ENCODE assay signal across 19 cellular contexts in genomic region chr16:20833081-20833480, GRCh38. TPM values are rescaled to one million over a fixed set of nuclear protein-coding genes. Genes with fewer than 3 reads are reported as not detected.
DNase-seq lines count a peak whose midpoint lies in the region; ATAC-seq, FAIRE-seq and TF ChIP-seq lines count a peak whose summit lies in the region.
"Had no signal": no experiment of that assay in that cellular context is flagged by ENCODE, and none has a peak within 500 bp of the region (broad histone marks: within the 10 kb centered on the region; RNA-seq: fewer than 3 reads in every experiment).

No MANE protein-coding gene starts in this region.

- in situ Hi-C loops in G401 (cut with HindIII; ENCODE audit: low sequenced_read_pairs), result no loop called here

- H4K20me1 ChIP-seq in SU-DHL-6 (ENCODE audit: low read depth, low read length), result no peaks in the 10 kb centered on the region

- H3K27ac ChIP-seq in SU-DHL-6 (ENCODE audit: low read depth, low read length) (peak overlapping the region; percentile 62; the same call in 1 of the 2 replicates), pancreas (no peak overlapping the region), lower lobe of right lung (no peak overlapping the region)
- H3K27ac ChIP-seq: 22Rv1, A549, C4-2B had no signal

- FAIRE-seq in pancreas (lab: Jason Lieb, UNC), result no peak
- FAIRE-seq: A549, D721Med, HTR-8/SVneo had no signal

- H3K27me3 ChIP-seq in SU-DHL-6 (ENCODE audit: low read length) (no peaks in the 10 kb centered on the region), pancreas (no peaks in the 10 kb centered on the region), lower lobe of right lung (ENCODE audit: low read depth) (no peaks in the 10 kb centered on the region)

- H3K9me2 ChIP-seq in SU-DHL-6 (replicated peaks; ENCODE audit: insufficient read depth, low read length), result no peaks in the 10 kb centered on the region

- intact Hi-C loops in Right ventricle myocardium inferior (cut with DNase I), result no loop called here
- intact Hi-C loops in left cardiac atrium (cut with DNase I), result no loop called here
- intact Hi-C loops in pancreas (cut with DNase I), result no loop called here
- intact Hi-C loops in lower lobe of right lung (cut with DNase I), result no loop called here

- 69 to 86% methylated on average over 2 of the region's 2 CpGs for WGBS in pancreas, 2 donors

- H3K36me3 ChIP-seq in SU-DHL-6 (ENCODE audit: low read length) (peaks cover 46% of the 10 kb centered on the region), pancreas (no peaks in the 10 kb centered on the region), lower lobe of right lung (no peaks in the 10 kb centered on the region)

- ATAC-seq in Right ventricle myocardium inferior, result peak; percentile 43
- no peak for ATAC-seq in left cardiac atrium
- ATAC-seq in pancreas, result no peak
- no peak for ATAC-seq in lower lobe of right lung
- ATAC-seq: A549 had no signal

- no peak overlapping the region for H3K9ac ChIP-seq in SU-DHL-6 (ENCODE audit: low read length)

- H3K4me3 ChIP-seq in SU-DHL-6 (ENCODE audit: insufficient read depth, low read length, poor library complexity, severe bottlenecking) (no peak overlapping the region), pancreas (no peak overlapping the region), lower lobe of right lung (no peak overlapping the region)
- H3K4me3 ChIP-seq: A549 had no signal

- peaks cover 27% of the 10 kb centered on the region for H3F3A ChIP-seq in SU-DHL-6 (ENCODE audit: insufficient read depth)

- no peaks in the 10 kb centered on the region for H3K79me2 ChIP-seq in SU-DHL-6 (ENCODE audit: insufficient read depth, low read length)

- H3K9me3 ChIP-seq in SU-DHL-6 (ENCODE audit: insufficient read depth, low read length) (no peaks in the 10 kb centered on the region), pancreas (no peaks in the 10 kb centered on the region), lower lobe of right lung (peaks cover 7% of the 10 kb centered on the region)
- H3K9me3 ChIP-seq: Caco-2 had no signal

- no peak for TF ChIP-seq CTCF in SU-DHL-6 (IDR thresholded peaks at IDR 0.05; ENCODE audit: insufficient read depth, low read length, poor library complexity, severe bottlenecking)
- no peak for TF ChIP-seq CTCF in pancreas (IDR thresholded peaks at IDR 0.05)
- no peak for TF ChIP-seq CTCF in lower lobe of right lung (IDR thresholded peaks at IDR 0.05)

- DNase-seq in Right ventricle myocardium inferior (ENCODE audit: missing footprints) (no peak), left cardiac atrium (no peak), G401 (ENCODE audit: low spot score) (peak; percentile 96), cerebellum (ENCODE audit: low spot score) (peak; percentile 81), pancreas (no peak), lower lobe of right lung (no peak)
- no peak for DNase-seq in activated CD4-positive, alpha-beta T cell treated with anti-CD3 and anti-CD28 coated beads, Interleukin-2, amount 50 U/mL, for 4 hours
- DNase-seq: AML-193; Caco-2; CD4-positive, alpha-beta T cell; GDM1; GOT3; H7 had no signal

- no peaks in the 10 kb centered on the region for H3K4me1 ChIP-seq in pancreas
- no peaks in the 10 kb centered on the region for H3K4me1 ChIP-seq in lower lobe of right lung
- H3K4me1 ChIP-seq: A549, Caco-2 had no signal

- no peak overlapping the region for H2AFZ ChIP-seq in SU-DHL-6 (ENCODE audit: low read depth, low read length, severe bottlenecking)

- peak overlapping the region; percentile 30 for H3K4me2 ChIP-seq in SU-DHL-6 (ENCODE audit: low read depth, low read length, poor library complexity, severe bottlenecking)
- H3K4me2 ChIP-seq: A549 had no signal

RNA-seq across cellular contexts. Expression of gene REXO5, which starts 26.8 kb away (rescaled TPM):
- total RNA-seq in Right ventricle myocardium inferior (5.8 TPM), left cardiac atrium (1 to 10 TPM; 2.3 to 3.5 TPM), cerebellum (14.6 TPM), pancreas (1 to 10 TPM in 4 of 6 donors, under 1 TPM in 2; 0.88 to 4.9 (median 1.7) TPM), lower lobe of right lung (4.7 TPM)
- total RNA-seq in G401 (2014; rRNA removed; shearing (Covaris generic)), result 8.7 and 9.8 TPM in 2 replicates
- polyA plus RNA-seq in pancreas, result 1 to 10 TPM; 2.5 to 2.8 TPM

RNA-seq across cellular contexts. Expression of gene ERI2, which starts 26.8 kb away (rescaled TPM):
- total RNA-seq in Right ventricle myocardium inferior (9.1 TPM), left cardiac atrium (10 to 100 TPM in 1 of 2 donors, 1 to 10 TPM in 1; 7.2 to 10.9 TPM), cerebellum (27.4 TPM), pancreas (10 to 100 TPM in 3 of 6 donors, 1 to 10 TPM in 3; 7.9 to 12.1 (median 10.0) TPM), lower lobe of right lung (17.6 TPM)
- total RNA-seq in G401 (2014; rRNA removed; shearing (Covaris generic)), result 12.6 and 18.0 TPM in 2 replicates
- 1 to 10 TPM; 8.3 to 8.7 TPM for polyA plus RNA-seq in pancreas

Comparison
In these comparisons a context has a peak if more than half of its experiments do, and no peak if none do; other contexts are left out.
1. DNase-seq: peak in G401 (single experiment) and cerebellum (single experiment); none in Right ventricle myocardium inferior (single experiment), left cardiac atrium (single experiment), pancreas (0 of 6), activated CD4-positive, alpha-beta T cell treated with anti-CD3 and anti-CD28 coated beads, Interleukin-2, amount 50 U/mL, for 4 hours (0 of 2) and lower lobe of right lung (single experiment).